Comparison of ENCODE assay signal across 8 cellular contexts in the genomic region with DNA sequence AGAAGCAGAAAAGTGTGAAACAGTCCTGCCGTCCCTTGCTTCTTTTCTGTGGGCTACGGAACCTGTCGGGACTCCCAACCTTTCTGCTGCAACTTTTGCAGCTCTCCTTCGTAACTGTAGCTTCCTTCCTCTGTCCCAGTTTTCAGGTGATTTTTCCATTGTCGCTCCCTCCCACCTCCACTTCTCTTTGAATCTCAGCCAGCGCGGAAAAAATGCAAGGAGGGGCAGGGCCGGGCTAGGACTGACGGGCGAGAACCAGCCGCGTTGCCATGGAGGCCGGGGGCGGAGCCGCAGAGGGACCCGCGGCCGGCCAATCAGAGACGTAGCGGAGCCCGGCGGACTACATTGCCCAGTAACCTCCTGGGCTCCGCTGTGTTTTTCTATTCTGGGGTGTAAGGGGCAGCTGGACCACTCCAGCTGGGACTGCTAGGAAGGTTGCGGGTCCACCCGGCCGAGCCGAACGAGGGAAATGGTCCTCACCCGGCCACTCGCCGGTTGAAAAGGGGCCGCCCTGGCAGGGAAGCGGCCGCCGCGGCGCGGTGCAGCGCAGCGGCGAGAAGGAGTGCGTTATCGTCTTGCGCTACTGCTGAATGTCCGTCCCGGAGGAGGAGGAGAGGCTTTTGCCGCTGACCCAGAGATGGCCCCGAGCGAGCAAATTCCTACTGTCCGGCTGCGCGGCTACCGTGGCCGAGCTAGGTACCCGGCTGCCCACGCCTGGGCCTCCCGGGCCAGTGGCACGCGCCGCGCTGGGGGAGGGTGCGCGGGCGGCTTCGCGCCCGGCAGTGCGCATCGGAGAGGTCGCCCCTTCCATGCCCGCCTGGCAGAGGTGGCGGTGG. TPM values are rescaled to one million over a fixed set of nuclear protein-coding genes. Genes with fewer than 3 reads are reported as not detected.
DNase-seq lines count a peak whose midpoint lies in the region; ATAC-seq, FAIRE-seq and TF ChIP-seq lines count a peak whose summit lies in the region.

A gene with protein sequence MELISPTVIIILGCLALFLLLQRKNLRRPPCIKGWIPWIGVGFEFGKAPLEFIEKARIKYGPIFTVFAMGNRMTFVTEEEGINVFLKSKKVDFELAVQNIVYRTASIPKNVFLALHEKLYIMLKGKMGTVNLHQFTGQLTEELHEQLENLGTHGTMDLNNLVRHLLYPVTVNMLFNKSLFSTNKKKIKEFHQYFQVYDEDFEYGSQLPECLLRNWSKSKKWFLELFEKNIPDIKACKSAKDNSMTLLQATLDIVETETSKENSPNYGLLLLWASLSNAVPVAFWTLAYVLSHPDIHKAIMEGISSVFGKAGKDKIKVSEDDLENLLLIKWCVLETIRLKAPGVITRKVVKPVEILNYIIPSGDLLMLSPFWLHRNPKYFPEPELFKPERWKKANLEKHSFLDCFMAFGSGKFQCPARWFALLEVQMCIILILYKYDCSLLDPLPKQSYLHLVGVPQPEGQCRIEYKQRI (minus strand): TSS at position 216 of the 836 bp plus-strand sequence. CDS start 236 bp downstream, outside the sequence.
A gene with protein sequence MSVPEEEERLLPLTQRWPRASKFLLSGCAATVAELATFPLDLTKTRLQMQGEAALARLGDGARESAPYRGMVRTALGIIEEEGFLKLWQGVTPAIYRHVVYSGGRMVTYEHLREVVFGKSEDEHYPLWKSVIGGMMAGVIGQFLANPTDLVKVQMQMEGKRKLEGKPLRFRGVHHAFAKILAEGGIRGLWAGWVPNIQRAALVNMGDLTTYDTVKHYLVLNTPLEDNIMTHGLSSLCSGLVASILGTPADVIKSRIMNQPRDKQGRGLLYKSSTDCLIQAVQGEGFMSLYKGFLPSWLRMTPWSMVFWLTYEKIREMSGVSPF (plus strand): TSS at position 373 of the 836 bp plus-strand sequence. CDS start 218 bp downstream, at position 591.

- TF ChIP-seq CTCF in A673 (conservative IDR thresholded peaks at IDR 0.05; ENCODE audit: low read depth, low read length) (no peak), choroid plexus epithelial cell (conservative IDR thresholded peaks at IDR 0.05; ENCODE audit: low read depth, low read length) (no peak), kidney (IDR thresholded peaks at IDR 0.05; ENCODE audit: borderline replicate concordance, extremely low read depth, insufficient read depth) (no peak)

- H3K9me3 ChIP-seq in A673 (ENCODE audit: low read depth, low read length, poor library complexity, severe bottlenecking) (no peaks in the 10 kb centered on the region), kidney (ENCODE audit: control insufficient read depth in 1 of 2, low read length in 2 of 2) (no peaks in the 10 kb centered on the region)

- no peaks in the 10 kb centered on the region for H3K4me1 ChIP-seq in A673 (ENCODE audit: insufficient read depth, low read length, poor library complexity, severe bottlenecking)
- H3K4me1 ChIP-seq in kidney (ENCODE audit: control insufficient read depth in 1 of 2, insufficient read depth in 1 of 2, low read depth in 1 of 2, low read length in 2 of 2): peaks cover 0 to 4% of the 10 kb centered on the region in 2 donors

- intact Hi-C loops in A673 (cut with micrococcal nuclease; ENCODE audit: unreplicated experiment) (no loop called here), kidney (cut with DNase I) (no loop called here)
- intact Hi-C loops in activated CD4-positive, alpha-beta T cell treated with anti-CD3 and anti-CD28 coated beads for 36 hours (cut with DNase I, micrococcal nuclease): loop anchor here (1.0 to 2.0 kb wide), 2 partner anchors 10 to 522 kb away; no protein-coding TSS in a partner anchor

- POLR2A ChIA-PET in A673 (lab: Charles Lee; ENCODE audit: low non-redundant PET): no interaction called here
- POLR2A ChIA-PET in activated CD4-positive, alpha-beta T cell treated with anti-CD3 and anti-CD28 coated beads for 36 hours (lab: Charles Lee): no interaction called here

- no peaks in the 10 kb centered on the region for H3K9me3 Mint-ChIP-seq in activated CD4-positive, alpha-beta T cell treated with anti-CD3 and anti-CD28 coated beads for 36 hours (ENCODE audit: low read depth)

- CTCF ChIA-PET in A673 (lab: Charles Lee): no interaction called here
- CTCF ChIA-PET in activated CD4-positive, alpha-beta T cell treated with anti-CD3 and anti-CD28 coated beads for 36 hours (lab: Charles Lee): interaction anchor here (0.6 kb wide), 2 partner anchors 37 to 603 kb away, joined by 3 read pairs; no protein-coding TSS in a partner anchor

- no peaks in the 10 kb centered on the region for H3K36me3 Mint-ChIP-seq in activated CD4-positive, alpha-beta T cell treated with anti-CD3 and anti-CD28 coated beads for 36 hours (ENCODE audit: low read depth)

- no peak within 1 kb of the TSS for H3K27ac ChIP-seq in A673 (ENCODE audit: low read depth, low read length, poor library complexity, severe bottlenecking)
- peak within 1 kb of the TSS; percentile 87 to 95 for H3K27ac ChIP-seq in kidney (ENCODE audit: low read depth in 2 of 2, low read length in 2 of 2)

- peaks cover 31% of the 10 kb centered on the region for H3K27me3 Mint-ChIP-seq in activated CD4-positive, alpha-beta T cell treated with anti-CD3 and anti-CD28 coated beads for 36 hours

- peak; percentile 93 for FAIRE-seq in kidney (lab: Jason Lieb, UNC)

- H3K4me3 Mint-ChIP-seq in activated CD4-positive, alpha-beta T cell treated with anti-CD3 and anti-CD28 coated beads for 36 hours: peak within 1 kb of the TSS; percentile 67

- peak within 1 kb of the TSS; percentile 37 for H3K27ac Mint-ChIP-seq in activated CD4-positive, alpha-beta T cell treated with anti-CD3 and anti-CD28 coated beads for 36 hours

- H3K9ac ChIP-seq in kidney (ENCODE audit: low read length in 2 of 2): peak within 1 kb of the TSS; percentile 83

- no TSS peak for BruUV-seq in A673 (replicated peaks; lab: Mats Ljungman, UMichigan)

- peak within 1 kb of the TSS; percentile 65 for H3K4me3 ChIP-seq in A673 (ENCODE audit: low read depth, low read length, poor library complexity, severe bottlenecking)
- H3K4me3 ChIP-seq in choroid plexus epithelial cell (ENCODE audit: low read depth, low read length): peak within 1 kb of the TSS; percentile 87
- peak within 1 kb of the TSS; percentile 93 to 98 for H3K4me3 ChIP-seq in kidney (ENCODE audit: low read length in 2 of 2)

- H3K4me1 Mint-ChIP-seq in activated CD4-positive, alpha-beta T cell treated with anti-CD3 and anti-CD28 coated beads for 36 hours: peaks cover 15% of the 10 kb centered on the region

- H3K36me3 ChIP-seq in A673 (ENCODE audit: insufficient read depth, low read length, poor library complexity, severe bottlenecking) (no peaks in the 10 kb centered on the region), kidney (ENCODE audit: control insufficient read depth in 1 of 2, insufficient read depth in 2 of 2, low read length in 2 of 2) (no peaks in the 10 kb centered on the region)

- ATAC-seq in GM18907 (IDR thresholded peaks at IDR 0.05; ENCODE audit: unreplicated experiment) (peak; percentile 100), HG03196 (IDR thresholded peaks at IDR 0.05; ENCODE audit: unreplicated experiment) (peak; percentile 100)
- peak; percentile 100 for ATAC-seq in activated CD4-positive, alpha-beta T cell treated with anti-CD3 and anti-CD28 coated beads for 36 hours

- DNase-seq in A673 (ENCODE audit: low spot score) (peak; percentile 89), NCI-H345 treated with DMSO at 0.1 percent for 48 hours (lab: John Stamatoyannopoulos, UW; ENCODE audit: unreplicated experiment) (peak; percentile 85), choroid plexus epithelial cell (ENCODE audit: low read depth) (peak; percentile 87), kidney (peak; percentile 97)
- DNase-seq in activated CD4-positive, alpha-beta T cell treated with anti-CD3 and anti-CD28 coated beads for 36 hours: peak; percentile 91
- DNase-seq in stimulated activated CD4-positive, alpha-beta T cell treated with anti-CD3 and anti-CD28 coated beads, Interleukin-12 subunit alpha, Interleukin-12 subunit beta, amount 100 ng/mL, for 48 hours (ENCODE audit: low read depth in 2 of 3, low spot score in 1 of 3): peak; percentile 60 to 75 (median 67)

- peaks cover 29% of the 10 kb centered on the region for H3K27me3 ChIP-seq in A673 (replicated peaks; ENCODE audit: insufficient read depth, low read depth, low read length, poor library complexity)

RNA-seq across cellular contexts. Expression of the first gene that starts in this region (rescaled TPM):
- 0.17 TPM in 1 of 2 replicates, not detected in the other for total RNA-seq in A673 (2021)
- total RNA-seq in activated CD4-positive, alpha-beta T cell treated with anti-CD3 and anti-CD28 coated beads for 36 hours: not detected
- total RNA-seq in kidney: 6.0 TPM
- polyA plus RNA-seq in kidney (ENCODE audit: insufficient read depth, low read depth, low replicate concordance): 8.7 TPM

RNA-seq across cellular contexts. Expression of the second gene that starts in this region (rescaled TPM):
- total RNA-seq in A673 (2021) (0.45 and 0.52 TPM in 2 replicates), kidney (22.6 TPM)
- 1 to 10 TPM; 1.2 to 1.6 TPM for total RNA-seq in activated CD4-positive, alpha-beta T cell treated with anti-CD3 and anti-CD28 coated beads for 36 hours
- polyA plus RNA-seq in kidney (ENCODE audit: insufficient read depth, low read depth, low replicate concordance): 19.1 TPM

Comparison
In these comparisons a context has a peak if more than half of its experiments do, and no peak if none do; other contexts are left out.
1. Peak in DNase-seq and H3K4me3 ChIP-seq in A673; RNA of the genes that start here not detected or under 1 TPM.
2. intact Hi-C loops: an anchor here in activated CD4-positive, alpha-beta T cell treated with anti-CD3 and anti-CD28 coated beads for 36 hours (1.0 to 2.0 kb wide); none called in A673 and kidney.